22 cellular contexts compared by ENCODE assay signal in genomic region chrX:107686792-107687191, GRCh38. TPM values are rescaled to one million over a fixed set of nuclear protein-coding genes. Genes with fewer than 3 reads are reported as not detected.
DNase-seq lines count a peak whose midpoint lies in the region; ATAC-seq, FAIRE-seq and TF ChIP-seq lines count a peak whose summit lies in the region.
"Had no signal": no experiment of that assay in that cellular context is flagged by ENCODE, and none has a peak within 500 bp of the region (broad histone marks: within the 10 kb centered on the region; RNA-seq: fewer than 3 reads in every experiment).

No MANE protein-coding gene starts in this region.

- no TSS peak for BruUV-seq in mammary epithelial cell (replicated peaks; lab: Mats Ljungman, UMichigan)
- BruUV-seq in MCF 10A (replicated peaks; lab: Mats Ljungman, UMichigan), result no TSS peak

- peaks cover 21% of the 10 kb centered on the region for H3K4me1 Mint-ChIP-seq in MCF 10A (ENCODE audit: insufficient read depth, unreplicated experiment)

- no peak for TF ChIP-seq CTCF in mammary epithelial cell (conservative IDR thresholded peaks at IDR 0.05 in 1 of 2, IDR thresholded peaks at IDR 0.05 in 1 of 2; ENCODE audit: extremely low read depth in 1 of 2, insufficient read depth in 1 of 2, low read depth in 1 of 2, low read length in 2 of 2)
- no peak for TF ChIP-seq CTCF in MCF 10A (IDR thresholded peaks at IDR 0.05; ENCODE audit: unreplicated experiment)

- POLR2A ChIA-PET in MCF 10A (lab: Yijun Ruan, JAX), result interaction anchor here (1.6 to 6.3 kb wide), 4 partner anchors 11 to 27 kb away, joined by 6 to 114 read pairs (median 28); no protein-coding TSS in a partner anchor

- in situ Hi-C loops in mammary epithelial cell (cut with MboI; ENCODE audit: low sequenced_read_pairs in 2 of 2), result no loop called here

- H3K9me3 Mint-ChIP-seq in MCF 10A (ENCODE audit: unreplicated experiment), result no peaks in the 10 kb centered on the region
- H3K9me3 Mint-ChIP-seq: activated B cell treated with CpG ODN at 0.5 μM for 24 hours; CD8-positive, alpha-beta T cell; stimulated activated naive CD8-positive, alpha-beta T cell treated with anti-CD3 and anti-CD28 coated beads, Interleukin-15, amount 100 ng/mL, for 72 hours had no signal

- H3K27ac ChIP-seq in mammary epithelial cell (ENCODE audit: insufficient read depth, low read depth, low read length), result no peak overlapping the region
- H3K27ac ChIP-seq: prostate gland had no signal

- 44% methylated on average over 3 of the region's 3 CpGs for WGBS in mammary epithelial cell (ENCODE audit: low coverage, missing lambda C conversion rate)

- no peaks in the 10 kb centered on the region for H3K9me3 ChIP-seq in mammary epithelial cell (replicated peaks; ENCODE audit: insufficient read depth, low read length)
- H3K9me3 ChIP-seq: prostate gland had no signal

- H3K4me3 ChIP-seq in mammary epithelial cell (replicated peaks in 1 of 3; ENCODE audit: insufficient read depth in 1 of 3, low read depth in 2 of 3, low read length in 3 of 3), result no peak overlapping the region
- H3K4me3 ChIP-seq: prostate gland had no signal

- peak; percentile 98 for FAIRE-seq in RCC 7860 (lab: Jason Lieb, UNC)

- no peak overlapping the region for H3K4me2 ChIP-seq in mammary epithelial cell (ENCODE audit: insufficient read depth, low read depth, low read length)

- no peaks in the 10 kb centered on the region for H3K79me2 ChIP-seq in mammary epithelial cell (ENCODE audit: insufficient read depth, low read length)

- H3K36me3 ChIP-seq in mammary epithelial cell (ENCODE audit: insufficient read depth, low read length), result no peaks in the 10 kb centered on the region
- H3K36me3 ChIP-seq: prostate gland had no signal

- H3K4me1 ChIP-seq in mammary epithelial cell (ENCODE audit: insufficient read depth, low read length), result peaks cover 23% of the 10 kb centered on the region
- H3K4me1 ChIP-seq: prostate gland had no signal

- H4K20me1 ChIP-seq in mammary epithelial cell (ENCODE audit: insufficient read depth, low read length), result no peaks in the 10 kb centered on the region

- CTCF ChIA-PET in mammary epithelial cell (lab: Charles Lee; ENCODE audit: low non-redundant PET), result interaction anchor here (0.5 kb wide), 1 partner anchor 1492 kb away, joined by 3 read pairs; no protein-coding TSS in a partner anchor
- CTCF ChIA-PET in MCF 10A (lab: Yijun Ruan, JAX), result interaction anchor here (2.2 kb wide), 1 partner anchor 14 kb away, joined by 5 read pairs; no protein-coding TSS in a partner anchor

- dilution Hi-C loops in mammary epithelial cell (cut with HindIII; ENCODE audit: low sequenced_read_pairs), result no loop called here

- H3K4me3 Mint-ChIP-seq in MCF 10A (ENCODE audit: unreplicated experiment), result no peak overlapping the region
- H3K4me3 Mint-ChIP-seq: activated B cell treated with CpG ODN at 0.5 μM for 24 hours; activated CD8-positive, alpha-beta memory T cell treated with anti-CD3 and anti-CD28 coated beads, Interleukin-2, amount 10 ng/mL, durations not matched to agents 7 days and 5 days; CD8-positive, alpha-beta T cell had no signal

- intact Hi-C loops in mammary epithelial cell (cut with micrococcal nuclease), result no loop called here
- intact Hi-C loops in MCF 10A (cut with micrococcal nuclease), result no loop called here

- no peak overlapping the region for H2AFZ ChIP-seq in mammary epithelial cell (ENCODE audit: low read depth, low read length)

- H3K27me3 Mint-ChIP-seq in MCF 10A (ENCODE audit: insufficient read depth, unreplicated experiment), result peaks cover 62% of the 10 kb centered on the region
- H3K27me3 Mint-ChIP-seq: activated B cell treated with CpG ODN at 0.5 μM for 24 hours; activated CD8-positive, alpha-beta memory T cell treated with anti-CD3 and anti-CD28 coated beads, Interleukin-2, amount 10 ng/mL, durations not matched to agents 7 days and 5 days; stimulated activated naive CD8-positive, alpha-beta T cell treated with anti-CD3 and anti-CD28 coated beads, Interleukin-15, amount 100 ng/mL, for 72 hours had no signal

- ATAC-seq in HG02610 (IDR thresholded peaks at IDR 0.05; ENCODE audit: unreplicated experiment), result no peak
- no peak for ATAC-seq in GM18861 (IDR thresholded peaks at IDR 0.05; ENCODE audit: unreplicated experiment)
- no peak for ATAC-seq in HG03354 (IDR thresholded peaks at IDR 0.05; ENCODE audit: poor library complexity, severe bottlenecking, unreplicated experiment)
- ATAC-seq: activated CD8-positive, alpha-beta memory T cell treated with anti-CD3 and anti-CD28 coated beads, Interleukin-2, amount 10 ng/mL, durations not matched to agents 7 days and 5 days; CD8-positive, alpha-beta T cell; left colon; Panc1; stimulated activated naive CD8-positive, alpha-beta T cell treated with anti-CD3 and anti-CD28 coated beads, Interleukin-15, amount 100 ng/mL, for 72 hours had no signal

- H3K9ac ChIP-seq in mammary epithelial cell (ENCODE audit: insufficient read depth, low read length), result no peak overlapping the region

- H3K27me3 ChIP-seq in mammary epithelial cell (ENCODE audit: insufficient read depth, low read length), result peaks cover 2% of the 10 kb centered on the region

- no peak overlapping the region for H3K27ac Mint-ChIP-seq in MCF 10A (ENCODE audit: low read depth, unreplicated experiment)
- H3K27ac Mint-ChIP-seq: activated B cell treated with CpG ODN at 0.5 μM for 24 hours; activated CD8-positive, alpha-beta memory T cell treated with anti-CD3 and anti-CD28 coated beads, Interleukin-2, amount 10 ng/mL, durations not matched to agents 7 days and 5 days; CD8-positive, alpha-beta T cell had no signal

- DNase-seq in mammary epithelial cell (peak; percentile 21), MCF 10A (ENCODE audit: unreplicated experiment) (no peak), RCC 7860 (ENCODE audit: low spot score) (peak; percentile 79), glomerular visceral epithelial cell (ENCODE audit: extremely low spot score) (peak; percentile 82), DMS79 treated with DMSO at 0.1 percent for 48 hours (lab: John Stamatoyannopoulos, UW) (no peak)
- DNase-seq: 8988T; activated B cell treated with CpG ODN at 0.5 μM for 24 hours; activated CD8-positive, alpha-beta memory T cell treated with anti-CD3 and anti-CD28 coated beads, Interleukin-2, amount 10 ng/mL, durations not matched to agents 7 days and 5 days; activated gamma-delta T cell treated with Interleukin-2 at 50 U/mL for 16 hours; aorta; CD8-positive, alpha-beta T cell; GF-D8; hippocampal formation; left colon; NCI-H1436 treated with DMSO at 0.1 percent for 48 hours; NCI-H524; stimulated activated naive CD8-positive, alpha-beta T cell treated with anti-CD3 and anti-CD28 coated beads, Interleukin-15, amount 100 ng/mL, for 72 hours had no signal

- no peaks in the 10 kb centered on the region for H3K36me3 Mint-ChIP-seq in MCF 10A (ENCODE audit: insufficient read depth, unreplicated experiment)
- H3K36me3 Mint-ChIP-seq: activated CD8-positive, alpha-beta memory T cell treated with anti-CD3 and anti-CD28 coated beads, Interleukin-2, amount 10 ng/mL, durations not matched to agents 7 days and 5 days; CD8-positive, alpha-beta T cell had no signal

RNA-seq across cellular contexts. Expression of gene PRPS1, which starts 58.5 kb away (rescaled TPM):
- total RNA-seq in mammary epithelial cell (10 to 100 TPM; 23.2 to 34.1 TPM), MCF 10A (2022) (27.9 and 29.7 TPM in 2 replicates)
- 34.6 TPM for polyA plus RNA-seq in mammary epithelial cell
- polyA minus RNA-seq in mammary epithelial cell, result 42.5 TPM

Comparison
In these comparisons a context has a peak if more than half of its experiments do, and no peak if none do; other contexts are left out.
1. DNase-seq: peak in mammary epithelial cell (single experiment), RCC 7860 (single experiment) and glomerular visceral epithelial cell (single experiment); none in MCF 10A (single experiment) and DMS79 treated with DMSO at 0.1 percent for 48 hours (single experiment).